Comparison of ENCODE assay signal across 22 cellular contexts in genomic region chr1:60842294-60842693, GRCh38.
A peak's percentile ranks its signal among the peaks of the same experiment; 100 is the strongest.
DNase-seq lines count a peak whose midpoint lies in the region; ATAC-seq and TF ChIP-seq lines count a peak whose summit lies in the region.
"Had no signal": no experiment of that assay in that cellular context is flagged by ENCODE, and none has a peak within 500 bp of the region (broad histone marks: within the 10 kb centered on the region; RNA-seq: fewer than 3 reads in every experiment).

No MANE protein-coding gene starts in this region.

- H3K27me3 ChIP-seq in hepatocyte (no peaks in the 10 kb centered on the region), left ventricle myocardium inferior (ENCODE audit: low read depth) (no peaks in the 10 kb centered on the region)
- H3K27me3 ChIP-seq: BE2C, BLaER1 had no signal

- H4K20me1 ChIP-seq in hepatocyte (ENCODE audit: insufficient read depth, poor library complexity, severe bottlenecking), result no peaks in the 10 kb centered on the region
- H4K20me1 ChIP-seq: BLaER1 had no signal

- H2AFZ ChIP-seq in hepatocyte, result no peak overlapping the region

- H3K4me2 ChIP-seq in hepatocyte, result no peak overlapping the region
- H3K4me2 ChIP-seq: BLaER1 had no signal

- H3K4me3 ChIP-seq in hepatocyte, result no peak overlapping the region
- H3K4me3 ChIP-seq in mucosa of descending colon, result no peak overlapping the region
- no peak overlapping the region for H3K4me3 ChIP-seq in left ventricle myocardium inferior
- H3K4me3 ChIP-seq: BLaER1, GM12878 had no signal

- 72% methylated on average over 2 of the region's 2 CpGs for WGBS in hepatocyte (ENCODE audit: low lambda C conversion rate, missing lambda C conversion rate)

- H3K36me3 ChIP-seq in hepatocyte (replicated peaks; ENCODE audit: insufficient read depth, low read depth) (no peaks in the 10 kb centered on the region), mucosa of descending colon (ENCODE audit: low read depth) (no peaks in the 10 kb centered on the region), left ventricle myocardium inferior (no peaks in the 10 kb centered on the region)
- H3K36me3 ChIP-seq: BE2C, BLaER1 had no signal

- H3K27ac ChIP-seq in hepatocyte (no peak overlapping the region), left ventricle myocardium inferior (replicated peaks) (no peak overlapping the region)
- H3K27ac ChIP-seq: BLaER1 had no signal

- peak; percentile 6 for DNase-seq in hepatocyte (ENCODE audit: low spot score)
- no peak for DNase-seq in mucosa of descending colon
- DNase-seq in left ventricle myocardium inferior, result no peak
- no peak for DNase-seq in activated CD4-positive, CD25-positive, alpha-beta regulatory T cell treated with anti-CD3 and anti-CD28 coated beads, Interleukin-2, amount 50 U/mL, for 72 hours
- no peak for DNase-seq in stimulated activated naive CD4-positive, alpha-beta T cell treated with Interleukin-2 at 50 U/mL for 16 hours (lab: John Stamatoyannopoulos, UW)
- DNase-seq: 8988T; ACHN; BE2C; C1 segment of cervical spinal cord; CD4-positive, alpha-beta memory T cell; CD4-positive, CD25-positive, alpha-beta regulatory T cell; CD8-positive, alpha-beta memory T cell; COR-L47; DMS 273 treated with DMSO at 0.1 percent for 48 hours; DMS153; DMS53; DMS79; DND-41; EL; GDM1 had no signal

- H3K79me2 ChIP-seq in hepatocyte, result no peaks in the 10 kb centered on the region

- H3K4me1 ChIP-seq in hepatocyte (ENCODE audit: insufficient read depth) (no peaks in the 10 kb centered on the region), mucosa of descending colon (ENCODE audit: low read depth) (no peaks in the 10 kb centered on the region), left ventricle myocardium inferior (no peaks in the 10 kb centered on the region)
- H3K4me1 ChIP-seq: BE2C, BLaER1 had no signal

- H3K9me3 ChIP-seq in hepatocyte (ENCODE audit: low read depth), result no peaks in the 10 kb centered on the region
- no peaks in the 10 kb centered on the region for H3K9me3 ChIP-seq in mucosa of descending colon
- peaks cover 18% of the 10 kb centered on the region for H3K9me3 ChIP-seq in left ventricle myocardium inferior (replicated peaks)
- H3K9me3 ChIP-seq: BE2C had no signal

- ATAC-seq in mucosa of descending colon, result peak; percentile 78
- ATAC-seq: GM12878 had no signal

- intact Hi-C loops in mucosa of descending colon (cut with DNase I, micrococcal nuclease), result no loop called here
- intact Hi-C loops in left ventricle myocardium inferior (cut with micrococcal nuclease), result loop anchor here (10.0 kb wide), 1 partner anchor 203 kb away; no protein-coding TSS in a partner anchor

- TF ChIP-seq CTCF in hepatocyte (IDR thresholded peaks at IDR 0.05; ENCODE audit: poor library complexity) (no peak), mucosa of descending colon (IDR thresholded peaks at IDR 0.05) (no peak), left ventricle myocardium inferior (IDR thresholded peaks at IDR 0.05; ENCODE audit: borderline replicate concordance) (no peak)

- no peaks in the 10 kb centered on the region for H3K9me2 ChIP-seq in hepatocyte (replicated peaks; ENCODE audit: insufficient read depth)
